10 cellular contexts compared by ENCODE assay signal in genomic region chr5:173891367-173891766, GRCh38. TPM values are rescaled to one million over a fixed set of nuclear protein-coding genes. Genes with fewer than 3 reads are reported as not detected.
DNase-seq lines count a peak whose midpoint lies in the region; ATAC-seq, FAIRE-seq and TF ChIP-seq lines count a peak whose summit lies in the region.
"Had no signal": no experiment of that assay in that cellular context is flagged by ENCODE, and none has a peak within 500 bp of the region (broad histone marks: within the 10 kb centered on the region; RNA-seq: fewer than 3 reads in every experiment).

No MANE protein-coding gene starts in this region.

- POLR2A ChIA-PET in activated CD4-positive, alpha-beta T cell treated with anti-CD3 and anti-CD28 coated beads for 36 hours (lab: Charles Lee), result no interaction called here
- POLR2A ChIA-PET in HepG2 (lab: Yijun Ruan, JAX), result interaction anchor here (0.9 to 4.7 kb wide), 6 partner anchors 23 to 202 kb away, joined by 3 to 28 read pairs (median 8); no protein-coding TSS in a partner anchor

- H3K4me3 ChIP-seq in HepG2 (replicated peaks in 1 of 3; ENCODE audit: insufficient read depth in 1 of 3, low read depth in 2 of 3, low read length in 3 of 3) (peak overlapping the region; percentile 79 to 90 (median 81)), thoracic aorta (peak overlapping the region; percentile 83)

- DNase-seq in activated CD4-positive, alpha-beta T cell treated with anti-CD3 and anti-CD28 coated beads for 36 hours, result no peak
- no peak for DNase-seq in activated CD4-positive, alpha-beta T cell treated with anti-CD3 and anti-CD28 coated beads for 4 hours
- DNase-seq in HepG2 (ENCODE audit: low spot score) (no peak), thoracic aorta (ENCODE audit: low spot score) (no peak), NCI-H2196 (lab: John Stamatoyannopoulos, UW; ENCODE audit: unreplicated experiment) (no peak), HPDE6-E6E7 (ENCODE audit: extremely low spot score) (no peak), D721Med (ENCODE audit: insufficient read length, low spot score) (no peak)
- DNase-seq: NCI-H82 had no signal

- in situ Hi-C loops in HepG2 (cut with HindIII; ENCODE audit: extremely low pct_ligation_motif_present, low pct_unique_long_range_greater_than_20kb), result loop anchor here (5.0 kb wide), 1 partner anchor 81 kb away; no protein-coding TSS in a partner anchor

- H3K36me3 ChIP-seq in HepG2 (replicated peaks in 1 of 2; ENCODE audit: control insufficient read depth in 1 of 2, insufficient read depth in 2 of 2, low read length in 2 of 2) (no peaks in the 10 kb centered on the region; a peak in 1 of 5 replicates), thoracic aorta (no peaks in the 10 kb centered on the region)

- CTCF ChIA-PET in activated CD4-positive, alpha-beta T cell treated with anti-CD3 and anti-CD28 coated beads for 36 hours (lab: Charles Lee), result interaction anchor here (0.7 to 2.4 kb wide), 4 partner anchors 10 to 273 kb away, joined by 3 to 10 read pairs (median 6); no protein-coding TSS in a partner anchor
- CTCF ChIA-PET in HepG2 (lab: Yijun Ruan, JAX; ENCODE audit: low intra/inter-chr PET ratio, low total read pairs), result no interaction called here

- H3K27ac ChIP-seq in angular gyrus (ENCODE audit: low read depth, low read length), result peak overlapping the region; percentile 35
- H3K27ac ChIP-seq in HepG2 (ENCODE audit: extremely low read length, insufficient read depth, low read length), result peak overlapping the region; percentile 32
- H3K27ac ChIP-seq in thoracic aorta, result peak overlapping the region in 1 of 2 donors; percentile 23

- no peak overlapping the region for H3K27ac Mint-ChIP-seq in activated CD4-positive, alpha-beta T cell treated with anti-CD3 and anti-CD28 coated beads for 36 hours

- no peak for TF ChIP-seq CTCF in HepG2 (CRISPR knock-in tag; IDR thresholded peaks at IDR 0.05)
- no peak for TF ChIP-seq CTCF in thoracic aorta (IDR thresholded peaks at IDR 0.05)
- no peak for TF ChIP-seq CTCF in D721Med (IDR thresholded peaks at IDR 0.05; ENCODE audit: insufficient read depth, missing control alignments)

- peaks cover 55% of the 10 kb centered on the region for H3K4me1 Mint-ChIP-seq in activated CD4-positive, alpha-beta T cell treated with anti-CD3 and anti-CD28 coated beads for 36 hours

- H3K27me3 Mint-ChIP-seq in activated CD4-positive, alpha-beta T cell treated with anti-CD3 and anti-CD28 coated beads for 36 hours, result no peaks in the 10 kb centered on the region

- peak overlapping the region; percentile 80 for H3K4me2 ChIP-seq in HepG2 (ENCODE audit: low read depth, low read length)

- peak overlapping the region; percentile 75 for H3K9ac ChIP-seq in HepG2 (ENCODE audit: insufficient read depth, low read depth, low read length)

- no peak for TF ChIP-seq POLR2A in HepG2 (IDR thresholded peaks at IDR 0.05; ENCODE audit: insufficient read depth in 1 of 2, low read depth in 2 of 2, low read length in 2 of 2)

- no peak overlapping the region for H2AFZ ChIP-seq in HepG2 (ENCODE audit: low read length)

- no peaks in the 10 kb centered on the region for H4K20me1 ChIP-seq in HepG2 (ENCODE audit: insufficient read depth, low read length)

- H3K79me2 ChIP-seq in HepG2 (ENCODE audit: insufficient read depth, low read length), result peaks cover 75% of the 10 kb centered on the region

- intact Hi-C loops in activated CD4-positive, alpha-beta T cell treated with anti-CD3 and anti-CD28 coated beads for 36 hours (cut with DNase I, micrococcal nuclease), result no loop called here
- intact Hi-C loops in HepG2 (cut with micrococcal nuclease; ENCODE audit: unreplicated experiment), result loop anchor here (1.0 kb wide), 1 partner anchor 82 kb away; no protein-coding TSS in a partner anchor

- WGBS in HepG2 (ENCODE audit: low lambda C conversion rate), result 5% methylated on average over 2 of the region's 2 CpGs

- no peak for ATAC-seq in activated CD4-positive, alpha-beta T cell treated with anti-CD3 and anti-CD28 coated beads for 36 hours
- ATAC-seq in HepG2 (no peak), thoracic aorta (ENCODE audit: insufficient number of reproducible peaks, low FRiP score, low read depth) (no peak)

- TF ChIP-seq RAD21 in HepG2 (CRISPR knock-in tag; IDR thresholded peaks at IDR 0.05), result no peak

- FAIRE-seq in HepG2 (lab: Jason Lieb, UNC) (no peak), D721Med (lab: Jason Lieb, UNC) (no peak)
- FAIRE-seq: colon had no signal

- no TSS peak for BruUV-seq in HepG2 (replicated peaks; lab: Mats Ljungman, UMichigan)

- no peaks in the 10 kb centered on the region for H3K27me3 ChIP-seq in HepG2 (ENCODE audit: control insufficient read depth in 1 of 2, insufficient read depth in 2 of 2, low read length in 2 of 2)
- no peaks in the 10 kb centered on the region for H3K27me3 ChIP-seq in thoracic aorta (replicated peaks; ENCODE audit: insufficient read depth)

- H3K4me3 Mint-ChIP-seq in activated CD4-positive, alpha-beta T cell treated with anti-CD3 and anti-CD28 coated beads for 36 hours, result peak overlapping the region; percentile 33

- TF ChIP-seq EP300 in HepG2 (IDR thresholded peaks at IDR 0.05; ENCODE audit: low read depth in 2 of 2, low read length in 2 of 2), result no peak
- no peak for TF ChIP-seq EP300 in HepG2 (CRISPR knock-in tag; IDR thresholded peaks at IDR 0.05; ENCODE audit: borderline replicate concordance)

- no peaks in the 10 kb centered on the region for H3K36me3 Mint-ChIP-seq in activated CD4-positive, alpha-beta T cell treated with anti-CD3 and anti-CD28 coated beads for 36 hours (ENCODE audit: low read depth)

- no peaks in the 10 kb centered on the region for H3K9me3 Mint-ChIP-seq in activated CD4-positive, alpha-beta T cell treated with anti-CD3 and anti-CD28 coated beads for 36 hours (ENCODE audit: low read depth)

- peaks cover 51% of the 10 kb centered on the region for H3K4me1 ChIP-seq in HepG2 (ENCODE audit: insufficient read depth, low read length)
- peaks cover 21 to 50% of the 10 kb centered on the region in 2 donors for H3K4me1 ChIP-seq in thoracic aorta (ENCODE audit: control insufficient read depth in 1 of 2, low read depth in 2 of 2)

- no peaks in the 10 kb centered on the region for H3K9me3 ChIP-seq in HepG2 (ENCODE audit: low read length)
- H3K9me3 ChIP-seq in thoracic aorta, result no peaks in the 10 kb centered on the region

TF ChIP-seq in HepG2, 621 proteins besides CTCF, POLR2A, EP300 and RAD21:
- TF ChIP-seq SAP130 (CRISPR knock-in tag; IDR thresholded peaks at IDR 0.05; ENCODE audit: low read depth) (peak; percentile 8; the same call in 1 of the 2 replicates), MTA3 (CRISPR knock-in tag; IDR thresholded peaks at IDR 0.05) (no peak), MEF2D (CRISPR knock-in tag; IDR thresholded peaks at IDR 0.05) (peak; percentile 67; the same call in 1 of the 2 replicates), SOX13 (IDR thresholded peaks at IDR 0.05) (no peak), SOX13 (CRISPR knock-in tag; conservative IDR thresholded peaks at IDR 0.05 in 1 of 2, IDR thresholded peaks at IDR 0.05 in 1 of 2) (peak in 1 of 2 experiments; percentile 17; a peak in 1 of 4 replicates), ZNF83 (CRISPR knock-in tag; IDR thresholded peaks at IDR 0.05; ENCODE audit: borderline replicate concordance) (no peak), ZNF724P (CRISPR knock-in tag; IDR thresholded peaks at IDR 0.05; ENCODE audit: borderline replicate concordance) (no peak), ELK4 (CRISPR knock-in tag; IDR thresholded peaks at IDR 0.05; ENCODE audit: borderline replicate concordance) (no peak)
TF ChIP-seq in HepG2: peak in this region for 3.

RNA-seq across cellular contexts. Expression of gene CPEB4, which starts 3.2 kb away (rescaled TPM):
- total RNA-seq in activated CD4-positive, alpha-beta T cell treated with anti-CD3 and anti-CD28 coated beads for 36 hours, result 1 to 10 TPM; 5.6 to 8.3 TPM
- total RNA-seq in HepG2 (2016; rRNA removed; fragmentation: Illumina TruSeq; extraction: Trizol) (7.7 and 8.3 TPM in 2 replicates), thoracic aorta (10 to 100 TPM; 54.7 to 65.6 TPM)
- 1.8 and 3.2 TPM in 2 replicates for total RNA-seq in HepG2 (2016; cell fraction: cytosol; rRNA removed; fragmentation: Illumina TruSeq; extraction: Trizol; ENCODE audit: low read depth)
- total RNA-seq in HepG2 (2016; cell fraction: insoluble cytoplasmic fraction; rRNA removed; fragmentation: Illumina TruSeq; extraction: Trizol), result 8.3 and 11.9 TPM in 2 replicates
- total RNA-seq in HepG2 (2016; cell fraction: membrane; rRNA removed; fragmentation: Illumina TruSeq; extraction: Trizol), result 3.4 and 3.7 TPM in 2 replicates
- total RNA-seq in HepG2 (2016; cell fraction: nucleus; rRNA removed; fragmentation: Illumina TruSeq; extraction: Trizol), result 13.4 and 15.2 TPM in 2 replicates
- polyA plus RNA-seq in HepG2 (2011; rRNA removed), result 25.0 and 26.7 TPM in 2 replicates
- polyA plus RNA-seq in HepG2 (2011; cell fraction: cytosol; rRNA removed), result 15.9 and 21.3 TPM in 2 replicates
- polyA plus RNA-seq in HepG2 (2011; cell fraction: nucleus; rRNA removed), result 38.4 and 39.5 TPM in 2 replicates
- polyA plus RNA-seq in HepG2 (2012), result 21.1 and 22.8 TPM in 2 replicates
- polyA plus RNA-seq in HepG2 (2016; cell fraction: cytosol; fragmentation: Illumina TruSeq; extraction: Trizol; ENCODE audit: low read depth), result 0.06 and 0.08 TPM in 2 replicates
- 5.3 and 5.4 TPM in 2 replicates for polyA plus RNA-seq in HepG2 (2016; cell fraction: insoluble cytoplasmic fraction; fragmentation: Illumina TruSeq; extraction: Trizol; ENCODE audit: low read depth)
- polyA plus RNA-seq in HepG2 (2016; cell fraction: membrane; fragmentation: Illumina TruSeq; extraction: Trizol; ENCODE audit: low read depth), result 0.40 and 0.56 TPM in 2 replicates
- 8.8 and 10.3 TPM in 2 replicates for polyA plus RNA-seq in HepG2 (2016; cell fraction: nucleus; fragmentation: Illumina TruSeq; extraction: Trizol; ENCODE audit: insufficient read depth, low read depth)
- polyA minus RNA-seq in HepG2 (2011; rRNA and poly(A)+ RNA removed; ENCODE audit: low replicate concordance), result 100 and 104 TPM in 2 replicates
- polyA minus RNA-seq in HepG2 (2011; cell fraction: cytosol; rRNA and poly(A)+ RNA removed), result 49.4 and 55.2 TPM in 2 replicates
- polyA minus RNA-seq in HepG2 (2011; cell fraction: nucleus; rRNA and poly(A)+ RNA removed), result 151 and 216 TPM in 2 replicates
